ENCODE assay signal across 8 cellular contexts in genomic region chr19:44684892-44685847, GRCh38. TPM values are rescaled to one million over a fixed set of nuclear protein-coding genes. Genes with fewer than 3 reads are reported as not detected.
A peak's percentile ranks its signal among the peaks of the same experiment; 100 is the strongest.
DNase-seq lines count a peak whose midpoint lies in the region; ATAC-seq and TF ChIP-seq lines count a peak whose summit lies in the region.
"Had no signal": no experiment of that assay in that cellular context is flagged by ENCODE, and none has a peak within 500 bp of the region (broad histone marks: within the 10 kb centered on the region; RNA-seq: fewer than 3 reads in every experiment).

No MANE protein-coding gene starts in this region.

- no peak for ATAC-seq in WTC11
- ATAC-seq in stimulated activated naive CD8-positive, alpha-beta T cell treated with anti-CD3 and anti-CD28 coated beads, Interleukin-15, amount 100 ng/mL, for 72 hours, result peak; percentile 64
- no peak for ATAC-seq in HG03460 (IDR thresholded peaks at IDR 0.05; ENCODE audit: unreplicated experiment)

- no peak for TF ChIP-seq CTCF in WTC11 (IDR thresholded peaks at IDR 0.05)
- TF ChIP-seq CTCF in right atrium auricular region (IDR thresholded peaks at IDR 0.05), result no peak

- H3K27ac ChIP-seq in right atrium auricular region, result peak overlapping the region; percentile 26 to 43

- H3K36me3 Mint-ChIP-seq in WTC11, result no peaks in the 10 kb centered on the region

- H3K4me1 ChIP-seq in right atrium auricular region, result peaks cover 0 to 19% of the 10 kb centered on the region in 2 donors

- H3K36me3 ChIP-seq in right atrium auricular region, result peaks cover 8% of the 10 kb centered on the region

- H3K9me3 Mint-ChIP-seq in WTC11, result no peaks in the 10 kb centered on the region
- no peaks in the 10 kb centered on the region for H3K9me3 Mint-ChIP-seq in stimulated activated naive CD8-positive, alpha-beta T cell treated with anti-CD3 and anti-CD28 coated beads, Interleukin-15, amount 100 ng/mL, for 72 hours
- H3K9me3 Mint-ChIP-seq: T-helper 1 cell treated with Interleukin-12 subunit alpha and Interleukin-12 subunit beta and Interleukin-4 antibody, amounts not matched to agents 30 μg/mL and 1 μg/mL, for 36 hours had no signal

- H3K9me3 ChIP-seq in right atrium auricular region, result no peaks in the 10 kb centered on the region

- CTCF ChIA-PET in WTC11 (lab: Charles Lee), result interaction anchor here (0.6 to 1.7 kb wide), 4 partner anchors 33 to 114 kb away, joined by 3 to 11 read pairs (median 7); no protein-coding TSS in a partner anchor

- DNase-seq in HPDE6-E6E7 (ENCODE audit: extremely low spot score) (peak; percentile 29), WTC11 (ENCODE audit: low spot score) (no peak), right atrium auricular region (ENCODE audit: low spot score) (peak; percentile 79), superior temporal gyrus (ENCODE audit: extremely low spot score) (no peak)
- peak in 1 of 2 donors; percentile 38 for DNase-seq in stimulated activated naive CD8-positive, alpha-beta T cell treated with anti-CD3 and anti-CD28 coated beads, Interleukin-15, amount 100 ng/mL, for 72 hours
- DNase-seq in activated CD4-positive, alpha-beta T cell treated with anti-CD3 and anti-CD28 coated beads, Interleukin-2, amount 50 U/mL, for 4 hours, result no peak

- no peak overlapping the region for H3K4me3 ChIP-seq in right atrium auricular region

- peaks cover 12% of the 10 kb centered on the region for H3K4me1 Mint-ChIP-seq in WTC11
- H3K4me1 Mint-ChIP-seq in stimulated activated naive CD8-positive, alpha-beta T cell treated with anti-CD3 and anti-CD28 coated beads, Interleukin-15, amount 100 ng/mL, for 72 hours, result peaks cover 55% of the 10 kb centered on the region

- peak overlapping the region; percentile 25; the same call in 1 of the 2 replicates for H3K27ac Mint-ChIP-seq in WTC11
- H3K27ac Mint-ChIP-seq in stimulated activated naive CD8-positive, alpha-beta T cell treated with anti-CD3 and anti-CD28 coated beads, Interleukin-15, amount 100 ng/mL, for 72 hours, result peak overlapping the region in 1 of 2 donors; percentile 62
- H3K27ac Mint-ChIP-seq: T-helper 1 cell treated with Interleukin-12 subunit alpha and Interleukin-12 subunit beta and Interleukin-4 antibody, amounts not matched to agents 30 μg/mL and 1 μg/mL, for 36 hours had no signal

- H3K27me3 ChIP-seq in right atrium auricular region, result no peaks in the 10 kb centered on the region

- POLR2A ChIA-PET in WTC11 (lab: Charles Lee), result interaction anchor here (0.6 to 0.7 kb wide), 2 partner anchors 187 to 691 kb away, joined by 4 to 6 read pairs; no protein-coding TSS in a partner anchor

- H3K27me3 Mint-ChIP-seq in WTC11 (ENCODE audit: low read depth), result no peaks in the 10 kb centered on the region; the same call in 1 of the 2 replicates
- H3K27me3 Mint-ChIP-seq in stimulated activated naive CD8-positive, alpha-beta T cell treated with anti-CD3 and anti-CD28 coated beads, Interleukin-15, amount 100 ng/mL, for 72 hours, result peaks cover 31% of the 10 kb centered on the region

- no peak overlapping the region for H3K4me3 Mint-ChIP-seq in WTC11
- peak overlapping the region; percentile 11 to 52 for H3K4me3 Mint-ChIP-seq in stimulated activated naive CD8-positive, alpha-beta T cell treated with anti-CD3 and anti-CD28 coated beads, Interleukin-15, amount 100 ng/mL, for 72 hours
- H3K4me3 Mint-ChIP-seq: T-helper 1 cell treated with Interleukin-12 subunit alpha and Interleukin-12 subunit beta and Interleukin-4 antibody, amounts not matched to agents 30 μg/mL and 1 μg/mL, for 36 hours had no signal

TF ChIP-seq in WTC11, 78 proteins besides CTCF, POLR2A, EP300 and RAD21:
- TF ChIP-seq GTF2I (CRISPR knock-in tag; conservative IDR thresholded peaks at IDR 0.05), result peak; percentile 64; the same call in 1 of the 2 replicates
- peak; percentile 96 for TF ChIP-seq ZNF121 (CRISPR knock-in tag; IDR thresholded peaks at IDR 0.05)
- TF ChIP-seq, protein P1, sequence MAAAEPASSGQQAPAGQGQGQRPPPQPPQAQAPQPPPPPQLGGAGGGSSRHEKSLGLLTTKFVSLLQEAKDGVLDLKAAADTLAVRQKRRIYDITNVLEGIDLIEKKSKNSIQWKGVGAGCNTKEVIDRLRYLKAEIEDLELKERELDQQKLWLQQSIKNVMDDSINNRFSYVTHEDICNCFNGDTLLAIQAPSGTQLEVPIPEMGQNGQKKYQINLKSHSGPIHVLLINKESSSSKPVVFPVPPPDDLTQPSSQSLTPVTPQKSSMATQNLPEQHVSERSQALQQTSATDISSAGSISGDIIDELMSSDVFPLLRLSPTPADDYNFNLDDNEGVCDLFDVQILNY (CRISPR knock-in tag; IDR thresholded peaks at IDR 0.05), result no peak

RNA-seq across cellular contexts. Expression of gene CEACAM16, which starts 13.8 kb away (rescaled TPM):
- total RNA-seq in WTC11 (2021) (not detected in 3 replicates), right atrium auricular region (not detected)

RNA-seq across cellular contexts. Expression of gene CEACAM19, which starts 13.9 kb away (rescaled TPM):
- total RNA-seq in WTC11 (2021) (1.9 to 2.9 TPM (median 2.3 TPM) in 3 replicates), right atrium auricular region (1 to 10 TPM; 2.3 to 3.1 TPM)

RNA-seq across cellular contexts. Expression of gene PVR, which starts 41.5 kb away (rescaled TPM):
- total RNA-seq in WTC11 (2021) (13.7 to 15.9 TPM (median 15.0 TPM) in 3 replicates), right atrium auricular region (100 to 1,000 TPM in 1 of 2 donors, 10 to 100 TPM in 1; 72.4 to 104 TPM)

Comparison
In these comparisons a context has a peak if more than half of its experiments do, and no peak if none do; other contexts are left out.
1. DNase-seq: peak in HPDE6-E6E7 (single experiment) and right atrium auricular region (single experiment); none in WTC11 (single experiment), activated CD4-positive, alpha-beta T cell treated with anti-CD3 and anti-CD28 coated beads, Interleukin-2, amount 50 U/mL, for 4 hours (0 of 2) and superior temporal gyrus (single experiment).